Comparison of ENCODE assay signal across 12 cellular contexts in genomic region chr3:126300761-126301481, GRCh38. TPM values are rescaled to one million over a fixed set of nuclear protein-coding genes. Genes with fewer than 3 reads are reported as not detected.
DNase-seq lines count a peak whose midpoint lies in the region; ATAC-seq and TF ChIP-seq lines count a peak whose summit lies in the region.
"Had no signal": no experiment of that assay in that cellular context is flagged by ENCODE, and none has a peak within 500 bp of the region (broad histone marks: within the 10 kb centered on the region; RNA-seq: fewer than 3 reads in every experiment).

No MANE protein-coding gene starts in this region.

- peak overlapping the region; percentile 11 for H2AFZ ChIP-seq in neuronal stem cell (ENCODE audit: low read length)
- no peak overlapping the region for H2AFZ ChIP-seq in SK-N-SH (ENCODE audit: low read depth)

- H3K18ac ChIP-seq in neuronal stem cell (ENCODE audit: low read length) = no peak overlapping the region

- peaks cover 0 to 12% (median 0%) of the 10 kb centered on the region in 9 donors for H3K4me1 ChIP-seq in heart right ventricle
- no peaks in the 10 kb centered on the region for H3K4me1 ChIP-seq in neuronal stem cell (ENCODE audit: control insufficient read depth in 2 of 2, insufficient read depth in 1 of 2, low read depth in 1 of 2, low read length in 2 of 2)
- H3K4me1 ChIP-seq in SK-N-SH (ENCODE audit: control insufficient read depth in 1 of 2, insufficient read depth in 2 of 2, low read depth in 1 of 2, low read length in 1 of 2) = no peaks in the 10 kb centered on the region
- H3K4me1 ChIP-seq: breast epithelium had no signal

- peak overlapping the region; percentile 39 for H3K14ac ChIP-seq in neuronal stem cell (ENCODE audit: low read length)

- H2BK120ac ChIP-seq in neuronal stem cell (ENCODE audit: low read depth, low read length) = peak overlapping the region; percentile 72

- POLR2A ChIA-PET in SK-N-SH (lab: Yijun Ruan, JAX) = no interaction called here

- intact Hi-C loops in heart right ventricle (cut with DNase I) = loop anchor here in 1 of 10 donors (5.0 kb wide), 1 partner anchor 46 kb away; no protein-coding TSS in a partner anchor

- peak overlapping the region in 9 of 10 donors; percentile 56 to 76 (median 72) for H3K27ac ChIP-seq in heart right ventricle
- H3K27ac ChIP-seq in neuronal stem cell (replicated peaks; ENCODE audit: low read length) = no peak overlapping the region
- H3K27ac ChIP-seq in SK-N-SH (ENCODE audit: low read depth in 2 of 2, low read length in 1 of 2) = no peak overlapping the region
- H3K27ac ChIP-seq: breast epithelium had no signal

- H2BK5ac ChIP-seq in neuronal stem cell (ENCODE audit: low read length) = no peak overlapping the region

- in situ Hi-C loops in astrocyte of the cerebellum (cut with HindIII; ENCODE audit: low sequenced_read_pairs) = no loop called here

- no peak overlapping the region for H2BK15ac ChIP-seq in neuronal stem cell (ENCODE audit: low read length)

- DNase-seq in AG08396 (ENCODE audit: low spot score) = peak; percentile 54
- peak; percentile 20 for DNase-seq in astrocyte of the cerebellum (ENCODE audit: low read depth)
- peak; percentile 40 to 62 for DNase-seq in heart right ventricle
- DNase-seq in neuronal stem cell (ENCODE audit: low spot score) = no peak
- DNase-seq in MV-4-11 (lab: John Stamatoyannopoulos, UW) = no peak
- DNase-seq in NOMO-1 treated with dmso at 0.1 percent for 144 hours (lab: John Stamatoyannopoulos, UW; ENCODE audit: unreplicated experiment) = no peak
- no peak for DNase-seq in SK-N-SH
- DNase-seq: ACHN, immature natural killer cell, natural killer cell had no signal

- H3K9ac ChIP-seq in neuronal stem cell (ENCODE audit: low read depth, low read length, poor library complexity) (no peak overlapping the region), SK-N-SH (no peak overlapping the region)

- H3K9me3 ChIP-seq in heart right ventricle (peaks cover 0 to 36% (median 12%) of the 10 kb centered on the region in 11 donors), neuronal stem cell (replicated peaks in 1 of 2; ENCODE audit: control insufficient read depth in 2 of 2, insufficient read depth in 1 of 2, low read depth in 1 of 2, low read length in 2 of 2) (no peaks in the 10 kb centered on the region), SK-N-SH (peaks cover 21% of the 10 kb centered on the region; the same call in 1 of the 2 replicates)

- WGBS in heart right ventricle, 2 donors = 64 to 66% methylated on average over 15 of the region's 15 CpGs
- no CpG with 5 or more reads among the region's 15 CpGs for WGBS in neuronal stem cell (ENCODE audit: extremely low coverage in 2 of 2, insufficient read length in 2 of 2, insufficient replicate concordance in 1 of 2), 2 donors
- 64% methylated on average over 15 of the region's 15 CpGs for WGBS in SK-N-SH (ENCODE audit: low lambda C conversion rate)

- no peaks in the 10 kb centered on the region for H3F3A ChIP-seq in SK-N-SH (replicated peaks; ENCODE audit: insufficient read depth)

- H2AK5ac ChIP-seq in neuronal stem cell (ENCODE audit: low read depth, low read length) = peak overlapping the region; percentile 88

- no peak overlapping the region for H3K4me3 ChIP-seq in astrocyte of the cerebellum (ENCODE audit: low read depth, low read length)
- H3K4me3 ChIP-seq in heart right ventricle = no peak overlapping the region
- no peak overlapping the region for H3K4me3 ChIP-seq in neuronal stem cell (ENCODE audit: low read length in 2 of 2)
- H3K4me3 ChIP-seq in SK-N-SH (ENCODE audit: low read depth in 2 of 2, low read length in 1 of 2) = no peak overlapping the region
- H3K4me3 ChIP-seq: breast epithelium had no signal

- H3K36me3 ChIP-seq in heart right ventricle (no peaks in the 10 kb centered on the region), neuronal stem cell (replicated peaks in 1 of 2; ENCODE audit: control insufficient read depth in 2 of 2, insufficient read depth in 2 of 2, low read length in 2 of 2) (no peaks in the 10 kb centered on the region), SK-N-SH (replicated peaks in 1 of 2; ENCODE audit: control insufficient read depth in 1 of 2, insufficient read depth in 2 of 2, low read length in 1 of 2) (no peaks in the 10 kb centered on the region)
- H3K36me3 ChIP-seq: breast epithelium had no signal

- TF ChIP-seq EP300 in SK-N-SH (IDR thresholded peaks at IDR 0.05; ENCODE audit: borderline replicate concordance in 1 of 2, low read depth in 1 of 2, low read length in 1 of 2) = no peak

- H3K9me2 ChIP-seq in SK-N-SH = no peaks in the 10 kb centered on the region

- TF ChIP-seq CTCF in astrocyte of the cerebellum (IDR thresholded peaks at IDR 0.05; ENCODE audit: low read depth, low read length, missing control alignments) (no peak), heart right ventricle (IDR thresholded peaks at IDR 0.05) (no peak), SK-N-SH (IDR thresholded peaks at IDR 0.05) (no peak)

- H2BK12ac ChIP-seq in neuronal stem cell (ENCODE audit: low read length) = no peak overlapping the region

- H4K91ac ChIP-seq in neuronal stem cell (ENCODE audit: low read depth, low read length, poor library complexity) = no peak overlapping the region

- ATAC-seq in heart right ventricle (peak; percentile 61 to 98 (median 94)), GM21526 (IDR thresholded peaks at IDR 0.05; ENCODE audit: low FRiP score, unreplicated experiment) (no peak)
- ATAC-seq: natural killer cell had no signal

- H3K27me3 ChIP-seq in heart right ventricle (no peaks in the 10 kb centered on the region), neuronal stem cell (ENCODE audit: control insufficient read depth in 3 of 3, insufficient read depth in 3 of 3, low read depth in 1 of 3, low read length in 3 of 3) (no peaks in the 10 kb centered on the region), SK-N-SH (ENCODE audit: insufficient read depth) (no peaks in the 10 kb centered on the region)
- H3K27me3 ChIP-seq: breast epithelium had no signal

- no peaks in the 10 kb centered on the region for H3K79me1 ChIP-seq in neuronal stem cell (ENCODE audit: low read depth, low read length)

- no peaks in the 10 kb centered on the region for H4K20me1 ChIP-seq in SK-N-SH (ENCODE audit: insufficient read depth)

- TF ChIP-seq RAD21 in SK-N-SH (IDR thresholded peaks at IDR 0.05; ENCODE audit: low read length) = no peak

- H3K23ac ChIP-seq in neuronal stem cell (ENCODE audit: low read depth, low read length, poor library complexity) = no peak overlapping the region

- CTCF ChIA-PET in SK-N-SH (lab: Yijun Ruan, JAX) = no interaction called here

- no peak overlapping the region for H4K8ac ChIP-seq in neuronal stem cell (ENCODE audit: low read depth, low read length)

- H3K79me2 ChIP-seq in SK-N-SH (ENCODE audit: insufficient read depth) = no peaks in the 10 kb centered on the region

- H3K4me2 ChIP-seq in neuronal stem cell (ENCODE audit: insufficient read depth, low read length, poor library complexity, severe bottlenecking) = no peak overlapping the region
- H3K4me2 ChIP-seq in SK-N-SH = no peak overlapping the region

- H3K4ac ChIP-seq in neuronal stem cell (ENCODE audit: low read length) = no peak overlapping the region

TF ChIP-seq in SK-N-SH, 30 proteins besides CTCF, POLR2A, EP300 and RAD21:
- TF ChIP-seq REST (IDR thresholded peaks at IDR 0.05; ENCODE audit: low read depth, low read length) = no peak

RNA-seq across cellular contexts. Expression of gene KLF15, which starts 56.3 kb away (rescaled TPM):
- total RNA-seq in heart right ventricle = 10 to 100 TPM; 13.5 to 57.1 (median 27.1) TPM
- polyA plus RNA-seq in heart right ventricle (10 to 100 TPM; 30.1 to 61.3 TPM), SK-N-SH (2012; rRNA removed) (0.28 and 0.39 TPM in 2 replicates)
- 6.0 TPM for polyA plus RNA-seq in neuronal stem cell (2013, experiment 1 of 2)
- 5.6 TPM for polyA plus RNA-seq in neuronal stem cell (2013, experiment 2 of 2)
- 0.19 and 0.33 TPM in 2 replicates for polyA plus RNA-seq in SK-N-SH (2012; cell fraction: cytosol; rRNA removed)
- polyA plus RNA-seq in SK-N-SH (2012; cell fraction: nucleus; rRNA removed) = 0.32 and 0.50 TPM in 2 replicates
- polyA plus RNA-seq: immature natural killer cell had no signal

Comparison
In these comparisons a context has a peak if more than half of its experiments do, and no peak if none do; other contexts are left out.
1. DNase-seq: peak in AG08396 (single experiment), astrocyte of the cerebellum (single experiment) and heart right ventricle (2 of 2); none in neuronal stem cell (single experiment), MV-4-11 (single experiment), NOMO-1 treated with dmso at 0.1 percent for 144 hours (single experiment) and SK-N-SH (single experiment).
2. H3K27ac ChIP-seq: peak in heart right ventricle (9 of 10); none in neuronal stem cell (single experiment) and SK-N-SH (0 of 2).
3. RNA of gene KLF15, which starts 56.3 kb away (polyA plus RNA-seq): 30.1 to 61.3 TPM in heart right ventricle; 0.19 to 0.50 TPM in SK-N-SH; every median in the first group is over 10 times any median in the second.